ENCODE assay signal across 1 cellular context in genomic region chr10:110613341-110613995, GRCh38.
TF ChIP-seq lines count a peak whose summit lies in the region.

No MANE protein-coding gene starts in this region.

TF ChIP-seq in K562, 482 proteins besides CTCF, POLR2A, EP300 and RAD21 (continued from another document):
- no peak for TF ChIP-seq MTA1 (IDR thresholded peaks at IDR 0.05; ENCODE audit: borderline replicate concordance)
- no peak for TF ChIP-seq ZNF696 (CRISPR knock-in tag; conservative IDR thresholded peaks at IDR 0.05)
- TF ChIP-seq, protein P1, sequence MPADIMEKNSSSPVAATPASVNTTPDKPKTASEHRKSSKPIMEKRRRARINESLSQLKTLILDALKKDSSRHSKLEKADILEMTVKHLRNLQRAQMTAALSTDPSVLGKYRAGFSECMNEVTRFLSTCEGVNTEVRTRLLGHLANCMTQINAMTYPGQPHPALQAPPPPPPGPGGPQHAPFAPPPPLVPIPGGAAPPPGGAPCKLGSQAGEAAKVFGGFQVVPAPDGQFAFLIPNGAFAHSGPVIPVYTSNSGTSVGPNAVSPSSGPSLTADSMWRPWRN (IDR thresholded peaks at IDR 0.05; ENCODE audit: low read depth) = no peak
- TF ChIP-seq CBFA2T3 (IDR thresholded peaks at IDR 0.05) = 0 out of 2 replicates have a peak, but pooled peaks have one; percentile 12
- no peak for TF ChIP-seq ZNF717 (CRISPR knock-in tag; IDR thresholded peaks at IDR 0.05)
- no peak for TF ChIP-seq REST (CRISPR knock-in tag; IDR thresholded peaks at IDR 0.05; ENCODE audit: low read depth)
- TF ChIP-seq BHLHE40 (IDR thresholded peaks at IDR 0.05; ENCODE audit: low read length) = 0 out of 2 replicates have a peak, but pooled peaks have one; percentile 20
